ENCODE assay signal across 11 cellular contexts in genomic region chr6:111987295-111987694, GRCh38.
DNase-seq lines count a peak whose midpoint lies in the region; ATAC-seq, FAIRE-seq and TF ChIP-seq lines count a peak whose summit lies in the region.
"Had no signal": no experiment of that assay in that cellular context is flagged by ENCODE, and none has a peak within 500 bp of the region (broad histone marks: within the 10 kb centered on the region; RNA-seq: fewer than 3 reads in every experiment).

No MANE protein-coding gene starts in this region.

- no peak overlapping the region for H3K4me2 ChIP-seq in astrocyte (ENCODE audit: low read length)
- H3K4me2 ChIP-seq in OCI-LY7 (ENCODE audit: low read length) = no peak overlapping the region

- DNase-seq in DMS79 (lab: John Stamatoyannopoulos, UW) = peak; percentile 89
- peak; percentile 57 for DNase-seq in HPDE6-E6E7 (ENCODE audit: extremely low spot score)
- no peak for DNase-seq in astrocyte (ENCODE audit: low read depth)
- no peak for DNase-seq in left lung
- no peak for DNase-seq in NCI-H226
- DNase-seq in OCI-LY7 (ENCODE audit: low spot score) = no peak
- DNase-seq in activated CD4-positive, alpha-beta memory T cell treated with anti-CD3 and anti-CD28 coated beads, Interleukin-2, amount 10 ng/mL, durations not matched to agents 7 days and 5 days = no peak
- DNase-seq: activated T-cell treated with anti-CD3 and anti-CD28 coated beads, Interleukin-2, amount 50 U/mL, for 1 hour; NCI-H510A treated with DMSO at 0.1 percent for 48 hours; SHP77 had no signal

- no peak overlapping the region for H2AFZ ChIP-seq in astrocyte (ENCODE audit: low read depth, low read length)
- no peak overlapping the region for H2AFZ ChIP-seq in OCI-LY7 (ENCODE audit: low read length)

- H3K4me3 Mint-ChIP-seq in astrocyte (ENCODE audit: unreplicated experiment) = no peak overlapping the region
- no peak overlapping the region for H3K4me3 Mint-ChIP-seq in activated CD4-positive, alpha-beta memory T cell treated with anti-CD3 and anti-CD28 coated beads, Interleukin-2, amount 10 ng/mL, durations not matched to agents 7 days and 5 days

- no peaks in the 10 kb centered on the region for H3K36me3 ChIP-seq in astrocyte (ENCODE audit: insufficient read depth, low read length)
- no peaks in the 10 kb centered on the region for H3K36me3 ChIP-seq in left lung
- no peaks in the 10 kb centered on the region for H3K36me3 ChIP-seq in OCI-LY7 (ENCODE audit: insufficient read depth, low read length)
- H3K36me3 ChIP-seq: right atrium auricular region had no signal

- no peak overlapping the region for H3K4me3 ChIP-seq in astrocyte (ENCODE audit: insufficient read depth, low read depth, low read length)
- H3K4me3 ChIP-seq in left lung = no peak overlapping the region
- no peak overlapping the region for H3K4me3 ChIP-seq in OCI-LY7 (ENCODE audit: low read depth, low read length, poor library complexity, severe bottlenecking)
- H3K4me3 ChIP-seq: right atrium auricular region had no signal

- H3K9me3 ChIP-seq in astrocyte (ENCODE audit: insufficient read depth, low read depth, low read length) (no peaks in the 10 kb centered on the region), left lung (no peaks in the 10 kb centered on the region), OCI-LY7 (ENCODE audit: low read length) (no peaks in the 10 kb centered on the region)
- H3K9me3 ChIP-seq: right atrium auricular region had no signal

- BruUV-seq in OCI-LY7 (replicated peaks; lab: Mats Ljungman, UMichigan) = no TSS peak

- intact Hi-C loops in left lung (cut with DNase I) = no loop called here
- intact Hi-C loops in OCI-LY7 (cut with micrococcal nuclease; ENCODE audit: unreplicated experiment) = no loop called here

- no peak overlapping the region for H3K9ac ChIP-seq in astrocyte (ENCODE audit: low read length)

- H3K4me1 ChIP-seq in astrocyte (ENCODE audit: insufficient read depth, low read length) (peaks cover 15% of the 10 kb centered on the region), left lung (no peaks in the 10 kb centered on the region), OCI-LY7 (ENCODE audit: insufficient read depth, low read length, poor library complexity, severe bottlenecking) (peaks cover 17% of the 10 kb centered on the region)
- H3K4me1 ChIP-seq: right atrium auricular region had no signal

- peak; percentile 36 for ATAC-seq in left lung

- H3K79me2 ChIP-seq in astrocyte (ENCODE audit: insufficient read depth, low read length) (no peaks in the 10 kb centered on the region), OCI-LY7 (ENCODE audit: insufficient read depth, low read depth, low read length) (no peaks in the 10 kb centered on the region)

- POLR2A ChIA-PET in OCI-LY7 (lab: Charles Lee) = interaction anchor here (0.9 kb wide), 1 partner anchor 62 kb away, joined by 3 read pairs; no protein-coding TSS in a partner anchor
- POLR2A ChIA-PET in activated CD4-positive, alpha-beta memory T cell treated with anti-CD3 and anti-CD28 coated beads, Interleukin-2, amount 10 ng/mL, durations not matched to agents 7 days and 5 days (lab: Charles Lee) = no interaction called here

- CTCF ChIA-PET in OCI-LY7 (lab: Charles Lee; ENCODE audit: unreplicated experiment) = no interaction called here
- CTCF ChIA-PET in activated CD4-positive, alpha-beta memory T cell treated with anti-CD3 and anti-CD28 coated beads, Interleukin-2, amount 10 ng/mL, durations not matched to agents 7 days and 5 days (lab: Charles Lee) = no interaction called here

- no peaks in the 10 kb centered on the region for H3K27me3 Mint-ChIP-seq in astrocyte (ENCODE audit: low read depth, unreplicated experiment)
- H3K27me3 Mint-ChIP-seq in activated CD4-positive, alpha-beta memory T cell treated with anti-CD3 and anti-CD28 coated beads, Interleukin-2, amount 10 ng/mL, durations not matched to agents 7 days and 5 days = no peaks in the 10 kb centered on the region

- TF ChIP-seq CTCF in astrocyte (IDR thresholded peaks at IDR 0.05; ENCODE audit: insufficient read depth, low read depth, low read length) = no peak
- TF ChIP-seq CTCF in left lung (IDR thresholded peaks at IDR 0.05) = no peak
- no peak for TF ChIP-seq CTCF in OCI-LY7 (conservative IDR thresholded peaks at IDR 0.05; ENCODE audit: low read length)

- no peaks in the 10 kb centered on the region for H3K36me3 Mint-ChIP-seq in astrocyte (ENCODE audit: low read depth, unreplicated experiment)
- no peaks in the 10 kb centered on the region for H3K36me3 Mint-ChIP-seq in activated CD4-positive, alpha-beta memory T cell treated with anti-CD3 and anti-CD28 coated beads, Interleukin-2, amount 10 ng/mL, durations not matched to agents 7 days and 5 days (ENCODE audit: low read depth)

- H3K9me3 Mint-ChIP-seq in astrocyte (ENCODE audit: unreplicated experiment) = no peaks in the 10 kb centered on the region
- no peaks in the 10 kb centered on the region for H3K9me3 Mint-ChIP-seq in activated CD4-positive, alpha-beta memory T cell treated with anti-CD3 and anti-CD28 coated beads, Interleukin-2, amount 10 ng/mL, durations not matched to agents 7 days and 5 days

- H3K27me3 ChIP-seq in astrocyte (ENCODE audit: insufficient read depth, low read length) = no peaks in the 10 kb centered on the region
- no peaks in the 10 kb centered on the region for H3K27me3 ChIP-seq in left lung
- H3K27me3 ChIP-seq: right atrium auricular region had no signal

- peaks cover 31% of the 10 kb centered on the region for H3K4me1 Mint-ChIP-seq in astrocyte (ENCODE audit: low read depth, unreplicated experiment)
- H3K4me1 Mint-ChIP-seq in activated CD4-positive, alpha-beta memory T cell treated with anti-CD3 and anti-CD28 coated beads, Interleukin-2, amount 10 ng/mL, durations not matched to agents 7 days and 5 days = peaks cover 61% of the 10 kb centered on the region

- H4K20me1 ChIP-seq in astrocyte (ENCODE audit: insufficient read depth, low read length) = no peaks in the 10 kb centered on the region
- H4K20me1 ChIP-seq in OCI-LY7 (ENCODE audit: insufficient read depth, low read length) = no peaks in the 10 kb centered on the region

- H3K27ac ChIP-seq in astrocyte (ENCODE audit: low read depth, low read length) (no peak overlapping the region), left lung (no peak overlapping the region), OCI-LY7 (ENCODE audit: low read depth, low read length, poor library complexity, severe bottlenecking) (no peak overlapping the region)
- H3K27ac ChIP-seq: right atrium auricular region had no signal

- H3K9me2 ChIP-seq in OCI-LY7 (ENCODE audit: insufficient read depth, low read length) = no peaks in the 10 kb centered on the region

- no peak for FAIRE-seq in astrocyte (lab: Jason Lieb, UNC)

- H3K27ac Mint-ChIP-seq in astrocyte (ENCODE audit: unreplicated experiment) = peak overlapping the region; percentile 99
- no peak overlapping the region for H3K27ac Mint-ChIP-seq in activated CD4-positive, alpha-beta memory T cell treated with anti-CD3 and anti-CD28 coated beads, Interleukin-2, amount 10 ng/mL, durations not matched to agents 7 days and 5 days

Comparison
In these comparisons a context has a peak if more than half of its experiments do, and no peak if none do; other contexts are left out.
1. DNase-seq: peak in DMS79 (single experiment) and HPDE6-E6E7 (single experiment); none in astrocyte (single experiment), left lung (0 of 2), NCI-H226 (single experiment), OCI-LY7 (single experiment) and activated CD4-positive, alpha-beta memory T cell treated with anti-CD3 and anti-CD28 coated beads, Interleukin-2, amount 10 ng/mL, durations not matched to agents 7 days and 5 days (single experiment).